ENCODE assay signal across 8 cellular contexts in the genomic region with DNA sequence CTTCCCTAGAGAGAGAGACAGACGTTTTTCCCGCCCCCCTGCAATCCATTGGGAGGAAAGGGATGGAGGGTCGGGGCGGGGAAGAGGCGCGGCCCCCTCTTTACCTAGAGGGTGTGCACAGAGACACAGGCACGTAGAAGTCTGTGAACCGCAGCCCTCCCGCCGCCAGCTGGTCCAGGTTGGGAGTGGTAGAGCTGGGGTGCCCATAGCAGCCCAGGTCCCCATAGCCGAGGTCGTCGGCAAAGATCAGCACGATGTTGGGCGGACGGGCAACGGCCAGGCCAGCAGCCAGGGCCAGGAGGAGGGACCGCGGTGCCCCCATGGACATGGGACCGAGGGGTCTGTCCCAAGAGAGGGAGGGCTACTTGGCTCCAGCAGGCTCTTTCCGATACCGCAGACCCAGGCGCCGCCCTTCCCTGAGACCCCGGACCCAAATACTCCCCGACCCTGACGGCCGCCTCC. TPM values are rescaled to one million over a fixed set of nuclear protein-coding genes. Genes with fewer than 3 reads are reported as not detected.
DNase-seq lines count a peak whose midpoint lies in the region; ATAC-seq, FAIRE-seq and TF ChIP-seq lines count a peak whose summit lies in the region.

No MANE protein-coding gene starts in this region.

- TF ChIP-seq EP300 in stomach (IDR thresholded peaks at IDR 0.05) = no peak

- peaks cover 13% of the 10 kb centered on the region for H3K4me1 Mint-ChIP-seq in T-helper 1 cell treated with Interleukin-12 subunit alpha and Interleukin-12 subunit beta and Interleukin-4 antibody, amounts not matched to agents 30 μg/mL and 1 μg/mL, for 36 hours (ENCODE audit: low read depth)

- peak overlapping the region; percentile 59 to 88; a peak in 3 of 4 replicates for H4K8ac ChIP-seq in IMR-90 (ENCODE audit: low read depth in 2 of 2, low read length in 2 of 2)

- H4K20me1 ChIP-seq in IMR-90 (ENCODE audit: insufficient read depth, low read length) = 0 out of 2 replicates have a peak, but pooled peaks cover 4% of the 10 kb centered on the region

- DNase-seq in T-helper 1 cell = no peak
- DNase-seq in IMR-90 = no peak
- peak; percentile 43 for DNase-seq in astrocyte of the hippocampus (ENCODE audit: low read depth, low spot score)
- no peak for DNase-seq in kidney
- DNase-seq in stomach = peak; percentile 28
- no peak for DNase-seq in activated gamma-delta T cell (lab: John Stamatoyannopoulos, UW)
- no peak for DNase-seq in kidney glomerular epithelial cell (lab: John Stamatoyannopoulos, UW)

- no peaks in the 10 kb centered on the region for H3K9me3 ChIP-seq in IMR-90 (ENCODE audit: control insufficient read depth, insufficient read depth, low read length)
- no peaks in the 10 kb centered on the region for H3K9me3 ChIP-seq in kidney (ENCODE audit: control insufficient read depth in 1 of 2, low read length in 2 of 2)
- H3K9me3 ChIP-seq in stomach = no peaks in the 10 kb centered on the region

- peaks cover 9% of the 10 kb centered on the region; the same call in 1 of the 2 replicates for H3K4me1 ChIP-seq in IMR-90 (ENCODE audit: control insufficient read depth, insufficient read depth, low read length)
- H3K4me1 ChIP-seq in kidney (ENCODE audit: control insufficient read depth in 1 of 2, insufficient read depth in 1 of 2, low read depth in 1 of 2, low read length in 2 of 2) = peaks cover 9 to 15% of the 10 kb centered on the region in 2 donors
- peaks cover 20 to 36% (median 35%) of the 10 kb centered on the region in 4 donors for H3K4me1 ChIP-seq in stomach

- POLR2A ChIA-PET in IMR-90 (lab: Charles Lee; ENCODE audit: unreplicated experiment) = no interaction called here

- peak overlapping the region; percentile 62 for H3K27ac Mint-ChIP-seq in T-helper 1 cell treated with Interleukin-12 subunit alpha and Interleukin-12 subunit beta and Interleukin-4 antibody, amounts not matched to agents 30 μg/mL and 1 μg/mL, for 36 hours

- 11% methylated on average over 18 of the region's 28 CpGs; no CpG with 5 or more reads in 1 of the 2 experiments for WGBS in IMR-90 (ENCODE audit: extremely low coverage in 2 of 2, insufficient read length in 1 of 2), 2 experiments
- WGBS in stomach, 5 donors = 10 to 29% (median 14%) methylated on average over 15 to 28 of the region's 28 CpGs

- no peaks in the 10 kb centered on the region for H3K27me3 ChIP-seq in IMR-90 (ENCODE audit: control insufficient read depth, insufficient read depth, low read length)
- H3K27me3 ChIP-seq in stomach = no peaks in the 10 kb centered on the region

- H3K4me3 ChIP-seq in IMR-90 (ENCODE audit: insufficient read depth, low read depth, low read length) (peak overlapping the region; percentile 93), kidney (ENCODE audit: low read length in 2 of 2) (peak overlapping the region; percentile 70 to 92), stomach (peak overlapping the region; percentile 64 to 88 (median 76))

- peak; percentile 25 for ATAC-seq in IMR-90 (ENCODE audit: low read depth)

- intact Hi-C loops in IMR-90 (cut with micrococcal nuclease) = no loop called here
- intact Hi-C loops in kidney (cut with DNase I) = no loop called here
- intact Hi-C loops in stomach (cut with DNase I; ENCODE audit: low total_unique reads) = no loop called here

- peak overlapping the region; percentile 88 for H3K14ac ChIP-seq in IMR-90 (replicated peaks; ENCODE audit: low read depth, low read length)

- H2BK5ac ChIP-seq in IMR-90 (ENCODE audit: low read depth, low read length, poor library complexity, severe bottlenecking) = no peak overlapping the region

- H3K36me3 ChIP-seq in IMR-90 (ENCODE audit: control insufficient read depth, insufficient read depth, low read length) (peaks cover 2% of the 10 kb centered on the region; the same call in 1 of the 2 replicates), kidney (ENCODE audit: control insufficient read depth in 1 of 2, insufficient read depth in 2 of 2, low read length in 2 of 2) (no peaks in the 10 kb centered on the region), stomach (peaks cover 8 to 22% (median 18%) of the 10 kb centered on the region in 4 donors)

- H3K9me1 ChIP-seq in IMR-90 (ENCODE audit: insufficient read depth, low read length) = peaks cover 9% of the 10 kb centered on the region

- peak overlapping the region; percentile 71 for H3K4me2 ChIP-seq in IMR-90 (ENCODE audit: low read depth, low read length)

- no peak overlapping the region for H2BK120ac ChIP-seq in IMR-90 (ENCODE audit: low read depth, low read length)

- TF ChIP-seq POLR2A in IMR-90 (IDR thresholded peaks at IDR 0.05; ENCODE audit: low read depth, low read length) (no peak), stomach (IDR thresholded peaks at IDR 0.05) (no peak)

- CTCF ChIA-PET in IMR-90 (lab: Yijun Ruan, JAX) = no interaction called here

- TF ChIP-seq CTCF in IMR-90 (conservative IDR thresholded peaks at IDR 0.05; ENCODE audit: low read depth, low read length) (no peak), kidney (IDR thresholded peaks at IDR 0.05; ENCODE audit: borderline replicate concordance, extremely low read depth, insufficient read depth) (no peak), stomach (IDR thresholded peaks at IDR 0.05) (no peak)

- H2AK5ac ChIP-seq in IMR-90 (ENCODE audit: low read depth, low read length) = peak overlapping the region; percentile 49

- in situ Hi-C loops in IMR-90 (cut with MboI; ENCODE audit: low sequenced_read_pairs) = no loop called here

- no peaks in the 10 kb centered on the region for H3K9me3 Mint-ChIP-seq in T-helper 1 cell treated with Interleukin-12 subunit alpha and Interleukin-12 subunit beta and Interleukin-4 antibody, amounts not matched to agents 30 μg/mL and 1 μg/mL, for 36 hours

- peak overlapping the region; percentile 73; the same call in 1 of the 2 replicates for H4K91ac ChIP-seq in IMR-90 (ENCODE audit: insufficient read depth, low read depth, low read length)

- H2AK9ac ChIP-seq in IMR-90 (replicated peaks; ENCODE audit: low read depth, low read length, poor library complexity) = peak overlapping the region; percentile 92

- peak overlapping the region; percentile 84 for H3K4ac ChIP-seq in IMR-90 (ENCODE audit: low read depth, low read length)

- BruUV-seq in IMR-90 (replicated peaks; lab: Mats Ljungman, UMichigan) = TSS peak; percentile 80

- no peak for FAIRE-seq in kidney (lab: Jason Lieb, UNC)

- H3K9ac ChIP-seq in IMR-90 (ENCODE audit: low read depth, low read length) (peak overlapping the region; percentile 88), kidney (ENCODE audit: low read length in 2 of 2) (peak overlapping the region; percentile 55 to 66)

- H4K5ac ChIP-seq in IMR-90 (ENCODE audit: low read depth, low read length) = no peak overlapping the region

- H3K27ac ChIP-seq in IMR-90 (ENCODE audit: insufficient read depth, low read length) = peak overlapping the region; percentile 75
- peak overlapping the region; percentile 37 to 43 for H3K27ac ChIP-seq in kidney (ENCODE audit: low read depth in 2 of 2, low read length in 2 of 2)
- peak overlapping the region; percentile 84 to 89 (median 86) for H3K27ac ChIP-seq in stomach

- dilution Hi-C loops in IMR-90 (cut with HindIII; ENCODE audit: low sequenced_read_pairs, unreplicated experiment) = no loop called here

- H3K36me3 Mint-ChIP-seq in T-helper 1 cell treated with Interleukin-12 subunit alpha and Interleukin-12 subunit beta and Interleukin-4 antibody, amounts not matched to agents 30 μg/mL and 1 μg/mL, for 36 hours (ENCODE audit: low read depth) = peaks cover 6% of the 10 kb centered on the region

- no peak overlapping the region for H2BK15ac ChIP-seq in IMR-90 (ENCODE audit: low read depth, low read length)

- no peak overlapping the region for H3K18ac ChIP-seq in IMR-90 (ENCODE audit: low read depth, low read length)

- no peaks in the 10 kb centered on the region for H3K27me3 Mint-ChIP-seq in T-helper 1 cell treated with Interleukin-12 subunit alpha and Interleukin-12 subunit beta and Interleukin-4 antibody, amounts not matched to agents 30 μg/mL and 1 μg/mL, for 36 hours (ENCODE audit: low read depth)

- peak overlapping the region; percentile 51; the same call in 1 of the 2 replicates for H3K56ac ChIP-seq in IMR-90 (ENCODE audit: extremely low read depth, insufficient read depth, low read length)

- TF ChIP-seq RAD21 in IMR-90 (IDR thresholded peaks at IDR 0.05; ENCODE audit: low read length) = no peak

- peaks cover 6 to 24% of the 10 kb centered on the region in 2 experiments; a peak in 2 of 4 replicates for H3K79me1 ChIP-seq in IMR-90 (ENCODE audit: low read depth in 1 of 2, low read length in 2 of 2)

- peak overlapping the region; percentile 81 for H3K4me3 Mint-ChIP-seq in T-helper 1 cell treated with Interleukin-12 subunit alpha and Interleukin-12 subunit beta and Interleukin-4 antibody, amounts not matched to agents 30 μg/mL and 1 μg/mL, for 36 hours

- H2AFZ ChIP-seq in IMR-90 (replicated peaks; ENCODE audit: low read length, poor library complexity) = peak overlapping the region; percentile 98

- H3K23ac ChIP-seq in IMR-90 (ENCODE audit: low read depth, low read length) = peak overlapping the region; percentile 92

- H2BK20ac ChIP-seq in IMR-90 (ENCODE audit: low read depth, low read length) = no peak overlapping the region

RNA-seq across cellular contexts. Expression of gene ARSA, which starts 0.5 kb away (rescaled TPM):
- 3.1 and 3.4 TPM in 2 replicates for total RNA-seq in IMR-90 (2012; rRNA removed)
- 24.2 and 30.0 TPM in 2 replicates for polyA plus RNA-seq in IMR-90 (2012; rRNA removed)
- 18.3 and 26.7 TPM in 2 replicates for polyA plus RNA-seq in IMR-90 (2012; cell fraction: cytosol; rRNA removed)
- 71.9 and 207 TPM in 2 replicates for polyA plus RNA-seq in IMR-90 (2012; cell fraction: nucleus; rRNA removed; ENCODE audit: low replicate concordance)
- 53.0 TPM for total RNA-seq in kidney
- polyA plus RNA-seq in kidney (ENCODE audit: insufficient read depth, low read depth, low replicate concordance) = 52.8 TPM
- 10 to 100 TPM in 4 of 5 donors, 1 to 10 TPM in 1; 7.7 to 88.1 (median 46.8) TPM for total RNA-seq in stomach
- polyA plus RNA-seq in stomach = 10 to 100 TPM; 27.0 to 45.7 (median 41.2) TPM

RNA-seq across cellular contexts. Expression of gene MAPK8IP2, which starts 26.9 kb away (rescaled TPM):
- total RNA-seq in IMR-90 (2012; rRNA removed) = under 0.01 TPM in 2 replicates
- polyA plus RNA-seq in IMR-90 (2012; rRNA removed) = 0.14 and 0.22 TPM in 2 replicates
- 0.05 and 0.29 TPM in 2 replicates for polyA plus RNA-seq in IMR-90 (2012; cell fraction: cytosol; rRNA removed)
- polyA plus RNA-seq in IMR-90 (2012; cell fraction: nucleus; rRNA removed; ENCODE audit: low replicate concordance) = 0.30 and 0.50 TPM in 2 replicates
- total RNA-seq in kidney = 1.1 TPM
- 1.0 TPM for polyA plus RNA-seq in kidney (ENCODE audit: insufficient read depth, low read depth, low replicate concordance)
- 1 to 10 TPM in 2 of 5 donors, under 1 TPM in 3; 0.43 to 5.8 (median 0.89) TPM for total RNA-seq in stomach
- polyA plus RNA-seq in stomach = 1 to 10 TPM in 1 of 3 donors, under 1 TPM in 2; 0.61 to 1.6 (median 0.81) TPM

RNA-seq across cellular contexts. Expression of gene CHKB, which starts 44.8 kb away (rescaled TPM):
- total RNA-seq in IMR-90 (2012; rRNA removed) (7.2 and 8.1 TPM in 2 replicates), kidney (91.7 TPM), stomach (100 to 1,000 TPM in 2 of 5 donors, 10 to 100 TPM in 3; 31.9 to 283 (median 81.2) TPM)
- polyA plus RNA-seq in IMR-90 (2012; rRNA removed) (35.3 and 36.9 TPM in 2 replicates), kidney (ENCODE audit: insufficient read depth, low read depth, low replicate concordance) (73.0 TPM), stomach (100 to 1,000 TPM; 107 to 152 (median 129) TPM)
- polyA plus RNA-seq in IMR-90 (2012; cell fraction: cytosol; rRNA removed) = 13.3 and 23.2 TPM in 2 replicates
- 222 and 243 TPM in 2 replicates for polyA plus RNA-seq in IMR-90 (2012; cell fraction: nucleus; rRNA removed; ENCODE audit: low replicate concordance)

RNA-seq across cellular contexts. Expression of gene SHANK3, which starts 45.1 kb away (rescaled TPM):
- total RNA-seq in IMR-90 (2012; rRNA removed) = 0.18 and 0.28 TPM in 2 replicates
- 1.5 and 2.2 TPM in 2 replicates for polyA plus RNA-seq in IMR-90 (2012; rRNA removed)
- 0.82 and 2.0 TPM in 2 replicates for polyA plus RNA-seq in IMR-90 (2012; cell fraction: cytosol; rRNA removed)
- polyA plus RNA-seq in IMR-90 (2012; cell fraction: nucleus; rRNA removed; ENCODE audit: low replicate concordance) = 5.9 and 11.9 TPM in 2 replicates
- total RNA-seq in kidney = 40.5 TPM
- polyA plus RNA-seq in kidney (ENCODE audit: insufficient read depth, low read depth, low replicate concordance) = 8.8 TPM
- 10 to 100 TPM in 2 of 5 donors, 1 to 10 TPM in 3; 2.5 to 31.2 (median 7.6) TPM for total RNA-seq in stomach
- polyA plus RNA-seq in stomach = 1 to 10 TPM; 3.2 to 5.4 (median 3.4) TPM

RNA-seq across cellular contexts. Expression of gene CPT1B, which starts 49.3 kb away (rescaled TPM):
- total RNA-seq in IMR-90 (2012; rRNA removed) = 0.36 and 0.56 TPM in 2 replicates
- polyA plus RNA-seq in IMR-90 (2012; rRNA removed) = 1.8 and 2.1 TPM in 2 replicates
- polyA plus RNA-seq in IMR-90 (2012; cell fraction: cytosol; rRNA removed) = 0.54 and 0.84 TPM in 2 replicates
- polyA plus RNA-seq in IMR-90 (2012; cell fraction: nucleus; rRNA removed; ENCODE audit: low replicate concordance) = 16.0 and 22.2 TPM in 2 replicates
- 34.3 TPM for total RNA-seq in kidney
- 20.6 TPM for polyA plus RNA-seq in kidney (ENCODE audit: insufficient read depth, low read depth, low replicate concordance)
- 100 to 1,000 TPM in 2 of 5 donors, 10 to 100 TPM in 1, 1 to 10 TPM in 2; 6.6 to 164 (median 54.5) TPM for total RNA-seq in stomach
- 10 to 100 TPM in 2 of 3 donors, 1 to 10 TPM in 1; 9.8 to 31.8 (median 10.1) TPM for polyA plus RNA-seq in stomach

Comparison
In these comparisons a context has a peak if more than half of its experiments do, and no peak if none do; other contexts are left out.
1. DNase-seq: peak in astrocyte of the hippocampus (single experiment) and stomach (single experiment); none in T-helper 1 cell (0 of 5), IMR-90 (single experiment), kidney (single experiment), activated gamma-delta T cell (single experiment) and kidney glomerular epithelial cell (single experiment).
2. Peak in every context shown above with its lines, with median percentiles within 50 percentile points of each other: H3K27ac ChIP-seq and H3K4me3 ChIP-seq.